ENCODE assay signal across 11 cellular contexts in the genomic region with DNA sequence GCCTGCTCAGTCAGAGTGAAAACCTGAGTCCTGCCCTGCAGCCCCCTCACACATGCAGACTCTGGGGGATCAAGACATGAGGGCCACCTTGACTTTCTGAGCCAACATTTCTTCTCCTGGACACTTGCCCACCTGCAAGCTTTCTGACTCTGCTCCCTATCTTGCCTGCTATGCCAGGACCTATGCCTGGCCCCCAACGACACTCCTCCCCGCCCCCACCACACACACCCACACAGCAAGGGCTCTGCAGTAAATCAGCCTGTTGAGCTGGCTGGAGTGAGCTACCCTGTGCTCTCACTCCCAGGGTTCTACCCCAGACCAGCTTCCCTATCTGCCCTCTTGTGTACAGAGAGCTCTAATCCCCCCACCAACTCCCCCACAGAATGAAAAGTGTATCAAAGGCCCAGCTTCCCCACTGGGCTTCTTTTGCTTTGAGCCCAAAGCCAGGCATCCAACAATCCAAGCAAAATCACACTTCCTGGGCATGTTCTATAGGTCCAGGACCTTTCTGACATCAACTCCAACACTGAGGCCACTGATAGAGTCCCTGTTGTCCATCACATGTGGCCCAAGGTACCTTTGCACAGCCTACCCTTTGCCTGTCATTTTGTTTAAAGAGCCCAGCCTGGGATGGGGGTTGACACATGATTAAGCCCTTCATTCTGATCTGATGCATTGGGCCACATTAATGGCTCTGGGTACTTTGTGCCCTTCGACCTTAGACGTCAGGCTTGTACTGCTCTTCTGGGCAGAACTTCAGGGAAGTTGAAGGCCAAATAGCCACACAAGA. TPM values are rescaled to one million over a fixed set of nuclear protein-coding genes. Genes with fewer than 3 reads are reported as not detected.
A peak's percentile ranks its signal among the peaks of the same experiment; 100 is the strongest.
DNase-seq lines count a peak whose midpoint lies in the region; ATAC-seq, FAIRE-seq and TF ChIP-seq lines count a peak whose summit lies in the region.
"Had no signal": no experiment of that assay in that cellular context is flagged by ENCODE, and none has a peak within 500 bp of the region (broad histone marks: within the 10 kb centered on the region; RNA-seq: fewer than 3 reads in every experiment).

No MANE protein-coding gene starts in this region.

- peaks cover 47% of the 10 kb centered on the region for H3K36me3 ChIP-seq in IMR-90 (ENCODE audit: control insufficient read depth, insufficient read depth, low read length)
- peaks cover 36% of the 10 kb centered on the region for H3K36me3 ChIP-seq in astrocyte (ENCODE audit: insufficient read depth, low read length)
- peaks cover 49 to 65% of the 10 kb centered on the region in 2 experiments for H3K36me3 ChIP-seq in mesenchymal stem cell (ENCODE audit: control insufficient read depth in 1 of 2, insufficient read depth in 2 of 2, low read depth in 1 of 2, low read length in 2 of 2)

- BruUV-seq in IMR-90 (replicated peaks; lab: Mats Ljungman, UMichigan): no TSS peak

- H2BK12ac ChIP-seq in mesenchymal stem cell (ENCODE audit: low read length in 2 of 2): peak overlapping the region in 1 of 2 experiments; percentile 31

- H3K4me1 Mint-ChIP-seq in astrocyte (ENCODE audit: low read depth, unreplicated experiment): peaks cover 48% of the 10 kb centered on the region
- H3K4me1 Mint-ChIP-seq in stimulated activated naive B cell treated with anti-CD40 and anti-IgM and Interleukin-4, amounts not matched to agents 10 μg/mL and 1 μg/mL and 100 μg/mL, for 72 hours: peaks cover 35 to 53% of the 10 kb centered on the region in 2 donors
- peaks cover 14% of the 10 kb centered on the region for H3K4me1 Mint-ChIP-seq in T-helper 17 cell

- H3K9me3 ChIP-seq in IMR-90 (ENCODE audit: control insufficient read depth, insufficient read depth, low read length) (no peaks in the 10 kb centered on the region), astrocyte (ENCODE audit: insufficient read depth, low read depth, low read length) (no peaks in the 10 kb centered on the region), mesenchymal stem cell (ENCODE audit: control insufficient read depth, low read length) (no peaks in the 10 kb centered on the region), T-helper 17 cell (ENCODE audit: control insufficient read depth, low read length, poor library complexity, severe bottlenecking) (no peaks in the 10 kb centered on the region)
- H3K9me3 ChIP-seq: mucosa of descending colon had no signal

- 0 out of 2 replicates have a peak, but pooled peaks have one; percentile 1 for TF ChIP-seq POLR2A in IMR-90 (IDR thresholded peaks at IDR 0.05; ENCODE audit: low read depth, low read length)

- DNase-seq in IMR-90 (no peak), astrocyte (ENCODE audit: low read depth) (no peak), mesenchymal stem cell (no peak), SIG-M5 treated with dmso at 0.1 percent for 504 hours (lab: John Stamatoyannopoulos, UW; ENCODE audit: unreplicated experiment) (no peak), NCI-H2196 treated with DMSO at 0.1 percent for 48 hours (lab: John Stamatoyannopoulos, UW; ENCODE audit: unreplicated experiment) (no peak), T-helper 17 cell (no peak)
- DNase-seq in stimulated activated naive B cell treated with anti-CD40 and anti-IgM and Interleukin-4, amounts not matched to agents 10 μg/mL and 1 μg/mL and 100 μg/mL, for 72 hours: no peak
- DNase-seq: activated CD4-positive, alpha-beta T cell treated with anti-CD3 and anti-CD28 coated beads for 1 hour; NCI-H146 had no signal

- H4K91ac ChIP-seq in IMR-90 (ENCODE audit: insufficient read depth, low read depth, low read length) (peak overlapping the region; percentile 61), mesenchymal stem cell (ENCODE audit: low read length) (no peak overlapping the region)

- POLR2A ChIA-PET in IMR-90 (lab: Charles Lee; ENCODE audit: unreplicated experiment): no interaction called here

- peaks cover 33 to 97% of the 10 kb centered on the region in 2 experiments for H3K79me1 ChIP-seq in IMR-90 (ENCODE audit: low read depth in 1 of 2, low read length in 2 of 2)
- peaks cover 32% of the 10 kb centered on the region for H3K79me1 ChIP-seq in mesenchymal stem cell (replicated peaks; ENCODE audit: low read length, poor library complexity, severe bottlenecking)

- H2AK5ac ChIP-seq in IMR-90 (ENCODE audit: low read depth, low read length): peak overlapping the region; percentile 92
- peak overlapping the region; percentile 77 for H2AK5ac ChIP-seq in mesenchymal stem cell (ENCODE audit: low read length, severe bottlenecking)

- dilution Hi-C loops in IMR-90 (cut with HindIII; ENCODE audit: low sequenced_read_pairs, unreplicated experiment): no loop called here

- H2BK15ac ChIP-seq in IMR-90 (ENCODE audit: low read depth, low read length) (peak overlapping the region; percentile 68; the same call in 2 of the 3 replicates), mesenchymal stem cell (ENCODE audit: low read depth, poor library complexity, severe bottlenecking) (no peak overlapping the region)

- ATAC-seq in IMR-90 (ENCODE audit: low read depth) (no peak), GM18870 (IDR thresholded peaks at IDR 0.05; ENCODE audit: unreplicated experiment) (no peak), T-helper 17 cell (no peak)
- no peak for ATAC-seq in stimulated activated naive B cell treated with anti-CD40 and anti-IgM and Interleukin-4, amounts not matched to agents 10 μg/mL and 1 μg/mL and 100 μg/mL, for 72 hours (replicated peaks)

- H4K5ac ChIP-seq in IMR-90 (ENCODE audit: low read depth, low read length): peak overlapping the region; percentile 13; the same call in 1 of the 2 replicates

- H2BK20ac ChIP-seq in IMR-90 (ENCODE audit: low read depth, low read length): peak overlapping the region; percentile 43

- peak overlapping the region; percentile 85 for H2BK5ac ChIP-seq in IMR-90 (ENCODE audit: low read depth, low read length, poor library complexity, severe bottlenecking)
- H2BK5ac ChIP-seq in mesenchymal stem cell (ENCODE audit: low read depth, low read length, poor library complexity, severe bottlenecking): no peak overlapping the region

- H3K23ac ChIP-seq in IMR-90 (ENCODE audit: low read depth, low read length) (peak overlapping the region; percentile 9; the same call in 1 of the 2 replicates), mesenchymal stem cell (ENCODE audit: low read length in 2 of 2) (no peak overlapping the region)

- no peak overlapping the region; the same call in 1 of the 2 replicates for H3K56ac ChIP-seq in IMR-90 (ENCODE audit: extremely low read depth, insufficient read depth, low read length)

- WGBS in IMR-90 (ENCODE audit: extremely low coverage in 2 of 2, insufficient read length in 1 of 2), 2 experiments: 83% methylated on average over 2 of the region's 4 CpGs; no CpG with 5 or more reads in 1 of the 2 experiments
- WGBS in mesenchymal stem cell: 83% methylated on average over 4 of the region's 4 CpGs

- H3K4me3 Mint-ChIP-seq in astrocyte (ENCODE audit: unreplicated experiment) (no peak overlapping the region), T-helper 17 cell (no peak overlapping the region)
- H3K4me3 Mint-ChIP-seq in stimulated activated naive B cell treated with anti-CD40 and anti-IgM and Interleukin-4, amounts not matched to agents 10 μg/mL and 1 μg/mL and 100 μg/mL, for 72 hours: no peak overlapping the region

- H3K27me3 Mint-ChIP-seq in astrocyte (ENCODE audit: low read depth, unreplicated experiment) (no peaks in the 10 kb centered on the region), T-helper 17 cell (peaks cover 8% of the 10 kb centered on the region)
- no peaks in the 10 kb centered on the region for H3K27me3 Mint-ChIP-seq in stimulated activated naive B cell treated with anti-CD40 and anti-IgM and Interleukin-4, amounts not matched to agents 10 μg/mL and 1 μg/mL and 100 μg/mL, for 72 hours

- no peak for TF ChIP-seq RAD21 in IMR-90 (IDR thresholded peaks at IDR 0.05; ENCODE audit: low read length)

- H4K8ac ChIP-seq in IMR-90 (ENCODE audit: low read depth in 2 of 2, low read length in 2 of 2) (peak overlapping the region; percentile 17 to 51; a peak in 3 of 4 replicates), mesenchymal stem cell (ENCODE audit: low read length) (no peak overlapping the region)

- H3K36me3 Mint-ChIP-seq in astrocyte (ENCODE audit: low read depth, unreplicated experiment) (peaks cover 27% of the 10 kb centered on the region), T-helper 17 cell (ENCODE audit: low read depth) (no peaks in the 10 kb centered on the region)
- H3K36me3 Mint-ChIP-seq in stimulated activated naive B cell treated with anti-CD40 and anti-IgM and Interleukin-4, amounts not matched to agents 10 μg/mL and 1 μg/mL and 100 μg/mL, for 72 hours: no peaks in the 10 kb centered on the region

- peak overlapping the region; percentile 35 for H2BK120ac ChIP-seq in IMR-90 (ENCODE audit: low read depth, low read length)
- no peak overlapping the region for H2BK120ac ChIP-seq in mesenchymal stem cell (ENCODE audit: low read depth, low read length)

- peak overlapping the region; percentile 83 for H2AK9ac ChIP-seq in IMR-90 (replicated peaks; ENCODE audit: low read depth, low read length, poor library complexity)

- intact Hi-C loops in IMR-90 (cut with micrococcal nuclease): no loop called here

- H3K27me3 ChIP-seq in IMR-90 (ENCODE audit: control insufficient read depth, insufficient read depth, low read length) (no peaks in the 10 kb centered on the region), astrocyte (ENCODE audit: insufficient read depth, low read length) (no peaks in the 10 kb centered on the region), mesenchymal stem cell (ENCODE audit: control insufficient read depth in 1 of 2, insufficient read depth in 1 of 2, low read length in 2 of 2) (no peaks in the 10 kb centered on the region)

- CTCF ChIA-PET in IMR-90 (lab: Yijun Ruan, JAX): interaction anchor here (3.3 kb wide), 1 partner anchor 27 kb away, joined by 18 read pairs; no protein-coding TSS in a partner anchor

- H4K20me1 ChIP-seq in IMR-90 (ENCODE audit: insufficient read depth, low read length) (peaks cover 31% of the 10 kb centered on the region), astrocyte (ENCODE audit: insufficient read depth, low read length) (peaks cover 91% of the 10 kb centered on the region)

- TF ChIP-seq CTCF in IMR-90 (conservative IDR thresholded peaks at IDR 0.05; ENCODE audit: low read depth, low read length) (no peak), astrocyte (IDR thresholded peaks at IDR 0.05; ENCODE audit: insufficient read depth, low read depth, low read length) (no peak)

- H3K9me1 ChIP-seq in IMR-90 (ENCODE audit: insufficient read depth, low read length): peaks cover 89% of the 10 kb centered on the region

- H3K27ac Mint-ChIP-seq in astrocyte (ENCODE audit: unreplicated experiment) (peak overlapping the region; percentile 77), T-helper 17 cell (no peak overlapping the region)
- peak overlapping the region; percentile 10 for H3K27ac Mint-ChIP-seq in stimulated activated naive B cell treated with anti-CD40 and anti-IgM and Interleukin-4, amounts not matched to agents 10 μg/mL and 1 μg/mL and 100 μg/mL, for 72 hours

- no peak overlapping the region for H3K4me2 ChIP-seq in IMR-90 (ENCODE audit: low read depth, low read length)
- peak overlapping the region; percentile 97 for H3K4me2 ChIP-seq in astrocyte (ENCODE audit: low read length)
- no peak overlapping the region for H3K4me2 ChIP-seq in mesenchymal stem cell (ENCODE audit: low read length, poor library complexity, severe bottlenecking)

- no peak for FAIRE-seq in astrocyte (lab: Jason Lieb, UNC)

- H3K9me3 Mint-ChIP-seq in astrocyte (ENCODE audit: unreplicated experiment): no peaks in the 10 kb centered on the region
- H3K9me3 Mint-ChIP-seq in stimulated activated naive B cell treated with anti-CD40 and anti-IgM and Interleukin-4, amounts not matched to agents 10 μg/mL and 1 μg/mL and 100 μg/mL, for 72 hours: no peaks in the 10 kb centered on the region

- H3K79me2 ChIP-seq in astrocyte (ENCODE audit: insufficient read depth, low read length): peaks cover 95% of the 10 kb centered on the region

- peak overlapping the region; percentile 38 for H3K18ac ChIP-seq in IMR-90 (ENCODE audit: low read depth, low read length)
- H3K18ac ChIP-seq in mesenchymal stem cell (ENCODE audit: low read depth in 1 of 2, low read length in 2 of 2): peak overlapping the region; percentile 30 to 37

- H3K4me3 ChIP-seq in IMR-90 (ENCODE audit: insufficient read depth, low read depth, low read length): no peak overlapping the region
- H3K4me3 ChIP-seq in astrocyte (ENCODE audit: insufficient read depth, low read depth, low read length): no peak overlapping the region
- peak overlapping the region in 1 of 2 experiments; percentile 14 for H3K4me3 ChIP-seq in mesenchymal stem cell (ENCODE audit: insufficient read depth in 1 of 2, low read depth in 1 of 2, low read length in 2 of 2)
- H3K4me3 ChIP-seq: mucosa of descending colon had no signal

- H3K4ac ChIP-seq in IMR-90 (ENCODE audit: low read depth, low read length) (peak overlapping the region; percentile 78), mesenchymal stem cell (ENCODE audit: low read depth in 1 of 2, low read length in 2 of 2) (no peak overlapping the region)

- H3K4me1 ChIP-seq in IMR-90 (ENCODE audit: control insufficient read depth, insufficient read depth, low read length): peaks cover 69% of the 10 kb centered on the region
- H3K4me1 ChIP-seq in astrocyte (ENCODE audit: insufficient read depth, low read length): peaks cover 98% of the 10 kb centered on the region
- peaks cover 74% of the 10 kb centered on the region for H3K4me1 ChIP-seq in mesenchymal stem cell (ENCODE audit: control insufficient read depth, insufficient read depth, low read depth, low read length)

- H3K27ac ChIP-seq in IMR-90 (ENCODE audit: insufficient read depth, low read length) (peak overlapping the region; percentile 69), astrocyte (ENCODE audit: low read depth, low read length) (peak overlapping the region; percentile 97), mesenchymal stem cell (ENCODE audit: low read length, poor library complexity, severe bottlenecking) (peak overlapping the region; percentile 51)

- in situ Hi-C loops in IMR-90 (cut with MboI; ENCODE audit: low sequenced_read_pairs): no loop called here

- H3K9ac ChIP-seq in IMR-90 (ENCODE audit: low read depth, low read length) (peak overlapping the region; percentile 5; the same call in 1 of the 2 replicates), astrocyte (ENCODE audit: low read length) (peak overlapping the region; percentile 82), mesenchymal stem cell (ENCODE audit: low read length) (peak overlapping the region; percentile 88)

- H3K14ac ChIP-seq in IMR-90 (replicated peaks; ENCODE audit: low read depth, low read length): peak overlapping the region; percentile 10
- H3K14ac ChIP-seq in mesenchymal stem cell (ENCODE audit: low read length in 2 of 2): no peak overlapping the region

- H2AFZ ChIP-seq in IMR-90 (replicated peaks; ENCODE audit: low read length, poor library complexity): no peak overlapping the region
- no peak overlapping the region for H2AFZ ChIP-seq in astrocyte (ENCODE audit: low read depth, low read length)
- no peak overlapping the region for H2AFZ ChIP-seq in mesenchymal stem cell (ENCODE audit: low read depth, low read length)

RNA-seq across cellular contexts. Expression of a gene that starts 7.2 kb away (rescaled TPM):
- total RNA-seq in IMR-90 (2012; rRNA removed) (61.1 and 97.5 TPM in 2 replicates), astrocyte (56.6 and 72.4 TPM in 2 replicates), T-helper 17 cell (not detected)
- 214 and 225 TPM in 2 replicates for polyA plus RNA-seq in IMR-90 (2012; rRNA removed)
- polyA plus RNA-seq in IMR-90 (2012; cell fraction: cytosol; rRNA removed): 62.0 and 132 TPM in 2 replicates
- polyA plus RNA-seq in IMR-90 (2012; cell fraction: nucleus; rRNA removed; ENCODE audit: low replicate concordance): 199 and 416 TPM in 2 replicates
- 33.9 TPM for polyA plus RNA-seq in mesenchymal stem cell (2013, experiment 1 of 2)
- polyA plus RNA-seq in mesenchymal stem cell (2013, experiment 2 of 2): 34.0 TPM

RNA-seq across cellular contexts. Expression of a gene that starts 29.5 kb away (rescaled TPM):
- total RNA-seq in IMR-90 (2012; rRNA removed) (2.8 and 3.2 TPM in 2 replicates), astrocyte (4.1 and 4.5 TPM in 2 replicates), T-helper 17 cell (under 1 TPM in 1 of 2 donors, not detected in 1; 0.70 TPM)
- polyA plus RNA-seq in IMR-90 (2012; rRNA removed): 2.5 and 2.6 TPM in 2 replicates
- polyA plus RNA-seq in IMR-90 (2012; cell fraction: cytosol; rRNA removed): 1.2 and 2.1 TPM in 2 replicates
- 7.0 and 12.7 TPM in 2 replicates for polyA plus RNA-seq in IMR-90 (2012; cell fraction: nucleus; rRNA removed; ENCODE audit: low replicate concordance)
- 1.8 TPM for polyA plus RNA-seq in mesenchymal stem cell (2013, experiment 1 of 2)
- 1.9 TPM for polyA plus RNA-seq in mesenchymal stem cell (2013, experiment 2 of 2)

RNA-seq across cellular contexts. Expression of a gene that starts 37.1 kb away (rescaled TPM):
- total RNA-seq in IMR-90 (2012; rRNA removed): 190 and 225 TPM in 2 replicates
- 184 and 186 TPM in 2 replicates for polyA plus RNA-seq in IMR-90 (2012; rRNA removed)
- 144 and 191 TPM in 2 replicates for polyA plus RNA-seq in IMR-90 (2012; cell fraction: cytosol; rRNA removed)
- 99.1 and 183 TPM in 2 replicates for polyA plus RNA-seq in IMR-90 (2012; cell fraction: nucleus; rRNA removed; ENCODE audit: low replicate concordance)
- 214 and 302 TPM in 2 replicates for total RNA-seq in astrocyte
- 110 TPM for polyA plus RNA-seq in mesenchymal stem cell (2013, experiment 1 of 2)
- polyA plus RNA-seq in mesenchymal stem cell (2013, experiment 2 of 2): 108 TPM
- total RNA-seq in T-helper 17 cell: under 1 TPM in 1 of 2 donors, not detected in 1; 0.50 TPM

Comparison
In these comparisons a context has a peak if more than half of its experiments do, and no peak if none do; other contexts are left out.
1. H3K9ac ChIP-seq: peak in every context shown above with its lines; median percentile 88 in mesenchymal stem cell; 82 in astrocyte; 5 in IMR-90.
2. RNA of a gene that starts 7.2 kb away (total RNA-seq): 61.1 to 97.5 TPM in IMR-90 and 56.6 to 72.4 TPM in astrocyte; not detected in T-helper 17 cell; every median in the first group is over 10 times any median in the second.
3. RNA of a gene that starts 37.1 kb away (total RNA-seq): 190 to 225 TPM in IMR-90 and 214 to 302 TPM in astrocyte; 0.50 TPM in T-helper 17 cell; every median in the first group is over 100 times any median in the second.
4. Peak in every context shown above with its lines, with median percentiles within 50 percentile points of each other: H3K27ac ChIP-seq.